ENCODE assay signal across 1 cellular context in the genomic region with DNA sequence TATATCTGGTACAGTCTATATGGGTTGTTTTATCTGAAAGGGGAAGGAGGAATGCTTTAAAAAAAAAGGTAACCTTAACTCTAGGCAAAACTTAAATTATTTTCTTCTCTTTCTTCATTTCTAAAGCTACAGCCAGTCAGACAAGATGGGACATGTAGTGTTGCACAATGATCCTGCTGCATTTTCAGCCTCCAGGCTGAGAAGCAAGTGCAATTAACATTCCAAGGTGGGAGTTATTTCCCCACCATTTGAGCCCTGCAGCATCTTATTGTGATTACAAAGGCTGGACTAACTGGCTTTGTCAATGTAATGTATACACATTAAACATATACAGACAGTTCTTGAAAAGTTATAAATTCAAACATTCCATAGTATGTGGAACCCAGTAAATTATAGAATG.
A peak's percentile ranks its signal among the peaks of the same experiment; 100 is the strongest.
TF ChIP-seq lines count a peak whose summit lies in the region.

No MANE protein-coding gene starts in this region.

TF ChIP-seq in H1, 55 proteins besides CTCF, POLR2A, EP300 and RAD21 (continued from another document):
- TF ChIP-seq TAF1 (IDR thresholded peaks at IDR 0.05; ENCODE audit: low read depth, low read length) (no peak), SP1 (IDR thresholded peaks at IDR 0.05; ENCODE audit: low read depth, low read length) (no peak), CEBPB (IDR thresholded peaks at IDR 0.05; ENCODE audit: low read depth, low read length) (peak; percentile 88)
